In genomic region chr17:30805944-30806456, GRCh38 we compare ENCODE assay signal across 1 cellular context.
TF ChIP-seq lines count a peak whose summit lies in the region.

No MANE protein-coding gene starts in this region.

TF ChIP-seq in SK-N-SH treated with all-trans-retinoic acid at 6 μM for 48 hours, 23 proteins besides CTCF, POLR2A, EP300 and RAD21 (continued from another document):
- TF ChIP-seq TSHZ2 (CRISPR knock-in tag; IDR thresholded peaks at IDR 0.05), result no peak
- TF ChIP-seq POU6F1 (CRISPR knock-in tag; IDR thresholded peaks at IDR 0.05; ENCODE audit: borderline replicate concordance, low read depth), result no peak
- TF ChIP-seq SNAI2 (CRISPR knock-in tag; IDR thresholded peaks at IDR 0.05), result no peak
